In genomic region chr11:60933416-60933815, GRCh38 we compare ENCODE assay signal across 21 cellular contexts. TPM values are rescaled to one million over a fixed set of nuclear protein-coding genes. Genes with fewer than 3 reads are reported as not detected.
"Had no signal": no experiment of that assay in that cellular context is flagged by ENCODE, and none has a peak within 500 bp of the region (broad histone marks: within the 10 kb centered on the region; RNA-seq: fewer than 3 reads in every experiment).

No MANE protein-coding gene starts in this region.

- H3K9me3 ChIP-seq: esophagus squamous epithelium, gastrocnemius medialis, left ventricle myocardium inferior, right lobe of liver, thoracic aorta, upper lobe of left lung had no signal

- H3K4me3 ChIP-seq: esophagus squamous epithelium, gastrocnemius medialis, left ventricle myocardium inferior, right lobe of liver, skin epidermis, thoracic aorta, upper lobe of left lung had no signal

- DNase-seq: activated CD8-positive, alpha-beta memory T cell treated with anti-CD3 and anti-CD28 coated beads for 24 hours; activated CD8-positive, alpha-beta memory T cell treated with anti-CD3 and anti-CD28 coated beads, Interleukin-2, amount 50 U/mL, for 4 hours; activated naive CD4-positive, alpha-beta T cell; activated T-cell treated with anti-CD3 and anti-CD28 coated beads, Interleukin-2, amount 50 U/mL, for 24 hours; amygdala; cortex of kidney; esophagus squamous epithelium; gastrocnemius medialis; hippocampal formation; left ventricle myocardium inferior; mammary epithelial cell; midbrain; right lobe of liver; stimulated activated CD4-positive, alpha-beta T cell treated with anti-CD3 and anti-CD28 coated beads, Interleukin-15, amount 100 ng/mL, for 24 hours; stimulated activated naive CD4-positive, alpha-beta T cell; T-helper 9 cell had no signal

- ATAC-seq: activated T-helper 17 cell treated with anti-CD3 and anti-CD28 coated beads, Interleukin-2, amount 50 U/mL, for 72 hours; gastrocnemius medialis; right lobe of liver had no signal

- H3K79me2 ChIP-seq: parathyroid adenoma had no signal

- H3K27me3 ChIP-seq: esophagus squamous epithelium, gastrocnemius medialis, right lobe of liver, upper lobe of left lung had no signal

- H2AFZ ChIP-seq: parathyroid adenoma had no signal

- H3K36me3 ChIP-seq: gastrocnemius medialis, right lobe of liver, thoracic aorta had no signal

- H3K4me1 ChIP-seq: parathyroid adenoma, right lobe of liver had no signal

- H3K27ac ChIP-seq: esophagus squamous epithelium, gastrocnemius medialis, left ventricle myocardium inferior, parathyroid adenoma, right lobe of liver, thoracic aorta, upper lobe of left lung had no signal

RNA-seq across cellular contexts. Expression of gene CD6, which starts 38.1 kb away (rescaled TPM):
- total RNA-seq: mammary epithelial cell had no signal
